Comparison of ENCODE assay signal across 8 cellular contexts in the genomic region with DNA sequence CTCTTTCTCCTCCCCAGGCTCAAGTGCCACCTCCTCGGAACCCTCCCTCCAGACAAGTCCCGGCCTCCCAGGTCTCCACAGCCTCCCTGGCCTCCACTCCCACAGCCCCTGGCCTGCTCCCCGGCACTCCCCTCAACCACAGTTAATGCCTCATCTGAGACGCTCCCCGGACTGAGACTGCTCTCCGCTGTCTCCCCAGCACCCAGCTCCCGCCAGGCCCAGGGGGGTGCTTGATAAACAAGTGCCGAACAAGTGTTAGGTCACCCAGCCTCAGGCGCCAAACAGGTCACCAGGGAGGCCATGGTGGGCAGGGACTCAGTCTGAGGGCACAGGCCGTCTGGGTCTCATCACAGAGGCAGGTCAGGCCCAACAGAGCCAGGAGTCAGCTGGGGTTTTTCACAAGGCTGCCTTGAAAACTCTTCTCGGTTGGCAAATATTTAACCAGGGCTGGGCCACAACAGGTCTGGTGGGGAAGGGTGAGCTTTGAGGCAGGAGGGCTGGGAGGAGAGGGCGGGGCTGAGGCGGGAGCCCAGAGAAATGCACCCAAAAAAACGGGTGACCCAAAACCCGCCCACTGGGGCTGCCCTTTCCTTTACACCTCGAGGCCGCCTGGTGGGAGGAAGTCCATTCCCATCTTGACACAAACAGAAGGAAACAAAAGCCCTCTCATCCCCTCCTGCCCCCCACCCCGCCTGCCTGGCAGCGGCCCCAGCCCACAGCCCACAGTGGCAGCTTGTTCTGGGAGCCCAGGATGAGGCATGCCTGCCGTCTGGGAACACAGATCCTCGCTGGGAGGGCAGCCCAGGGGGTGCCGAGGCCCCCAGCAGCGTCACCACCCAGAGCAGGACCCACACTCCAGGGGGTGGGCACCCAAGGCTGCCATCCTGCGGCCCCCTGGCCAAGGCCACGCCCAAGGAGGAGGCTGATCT.
A peak's percentile ranks its signal among the peaks of the same experiment; 100 is the strongest.
DNase-seq lines count a peak whose midpoint lies in the region; ATAC-seq and TF ChIP-seq lines count a peak whose summit lies in the region.

No MANE protein-coding gene starts in this region.

- H3K9ac ChIP-seq in BLaER1, result no peak overlapping the region; the same call in 1 of the 2 replicates

- peak in 6 of 7 donors; percentile 58 to 80 (median 74) for DNase-seq in adrenal gland
- DNase-seq in hippocampal formation (lab: John Stamatoyannopoulos, UW), result peak; percentile 45 to 72
- DNase-seq in substantia nigra (lab: John Stamatoyannopoulos, UW), result peak in 48 of 49 donors; percentile 25 to 89 (median 68)
- no peak for DNase-seq in NOMO-1 treated with dmso at 0.1 percent for 144 hours (lab: John Stamatoyannopoulos, UW; ENCODE audit: unreplicated experiment)
- no peak for DNase-seq in T-helper 9 cell
- no peak for DNase-seq in activated T-cell treated with anti-CD3 and anti-CD28 coated beads, Interleukin-2, amount 50 U/mL, for 48 hours

- WGBS in adrenal gland, 4 donors, result 44 to 60% (median 48%) methylated on average over 16 to 25 of the region's 25 CpGs

- H3K4me1 ChIP-seq in BLaER1 (peaks cover 60% of the 10 kb centered on the region), adrenal gland (replicated peaks in 1 of 2) (peaks cover 35 to 59% of the 10 kb centered on the region in 2 donors)

- H3K27ac ChIP-seq in BLaER1 (peak overlapping the region; percentile 53), adrenal gland (peak overlapping the region; percentile 29 to 83 (median 67)), substantia nigra (ENCODE audit: low read depth, low read length, poor library complexity, severe bottlenecking) (peak overlapping the region; percentile 46)

- H3K9me3 ChIP-seq in BLaER1 (no peaks in the 10 kb centered on the region), adrenal gland (replicated peaks in 1 of 3) (no peaks in the 10 kb centered on the region)

- TF ChIP-seq CTCF in adrenal gland (IDR thresholded peaks at IDR 0.05), result no peak

- intact Hi-C loops in adrenal gland (cut with DNase I), result no loop called here

- peak; percentile 60 for ATAC-seq in HG02759 (IDR thresholded peaks at IDR 0.05; ENCODE audit: unreplicated experiment)

- TF ChIP-seq POLR2A in adrenal gland (IDR thresholded peaks at IDR 0.05), result no peak

- peaks cover 23% of the 10 kb centered on the region for H4K20me1 ChIP-seq in BLaER1

- no peaks in the 10 kb centered on the region for H3K27me3 ChIP-seq in BLaER1
- no peaks in the 10 kb centered on the region for H3K27me3 ChIP-seq in adrenal gland

- H3K36me3 ChIP-seq in BLaER1, result no peaks in the 10 kb centered on the region
- H3K36me3 ChIP-seq in adrenal gland (replicated peaks in 1 of 2), result no peaks in the 10 kb centered on the region

- H3K4me3 ChIP-seq in BLaER1 (no peak overlapping the region), adrenal gland (no peak overlapping the region)

- peak overlapping the region; percentile 40 for H3K4me2 ChIP-seq in BLaER1

Comparison
In these comparisons a context has a peak if more than half of its experiments do, and no peak if none do; other contexts are left out.
1. DNase-seq: peak in adrenal gland (6 of 7), hippocampal formation (2 of 2) and substantia nigra (48 of 49); none in NOMO-1 treated with dmso at 0.1 percent for 144 hours (single experiment), T-helper 9 cell (single experiment) and activated T-cell treated with anti-CD3 and anti-CD28 coated beads, Interleukin-2, amount 50 U/mL, for 48 hours (0 of 2).
2. Peak in every context shown above with its lines, with median percentiles within 50 percentile points of each other: H3K27ac ChIP-seq.